ENCODE assay signal across 8 cellular contexts in the genomic region with DNA sequence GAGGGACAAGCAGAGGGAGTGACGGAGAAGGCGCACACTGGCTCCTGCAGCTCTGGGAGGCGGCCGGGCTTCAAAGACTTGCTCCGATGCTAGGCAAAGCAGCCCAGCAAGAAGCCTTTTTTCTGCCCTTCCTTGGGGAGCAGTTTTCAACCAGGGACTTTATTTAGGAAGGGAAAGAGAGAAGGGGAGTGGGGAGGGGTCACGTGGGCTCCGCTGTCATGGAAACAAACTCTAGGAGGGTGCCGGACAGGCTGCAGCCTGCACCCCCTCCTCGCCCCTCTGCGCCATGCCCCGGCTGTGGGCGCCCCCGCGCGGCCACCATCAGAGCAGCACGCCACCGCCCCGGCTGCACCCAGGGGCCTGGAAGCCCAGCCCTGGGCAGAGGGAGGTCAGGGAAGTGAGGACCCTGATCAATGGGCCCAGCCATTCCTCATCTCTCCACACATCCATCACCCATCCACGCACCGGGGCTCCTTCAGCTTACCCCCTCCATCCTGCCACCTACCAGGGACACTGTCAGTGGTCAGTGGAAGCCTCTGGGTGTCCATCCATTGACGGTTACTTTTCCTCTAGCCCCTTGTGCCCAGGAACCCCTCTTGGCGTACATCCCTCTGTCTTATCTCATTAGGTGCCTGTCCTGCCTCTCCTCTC.
DNase-seq lines count a peak whose midpoint lies in the region; ATAC-seq and TF ChIP-seq lines count a peak whose summit lies in the region.

No MANE protein-coding gene starts in this region.

- peak; percentile 44 for ATAC-seq in GM21825 (IDR thresholded peaks at IDR 0.05; ENCODE audit: unreplicated experiment)

- no peak overlapping the region for H3K27ac ChIP-seq in liver (ENCODE audit: low read depth in 1 of 2, low read length in 2 of 2)

- 8% methylated on average over 22 of the region's 22 CpGs for WGBS in liver

- TF ChIP-seq CTCF in liver (IDR thresholded peaks at IDR 0.05; ENCODE audit: low read depth, low read length, missing input control): peak; percentile 70

- TF ChIP-seq RAD21 in liver (IDR thresholded peaks at IDR 0.05): peak; percentile 88 to 91

- peaks cover 0 to 6% (median 4%) of the 10 kb centered on the region in 4 donors for H3K4me1 ChIP-seq in liver (ENCODE audit: control insufficient read depth in 4 of 4, insufficient read depth in 4 of 4, low read length in 3 of 4)

- H3K9ac ChIP-seq in liver (ENCODE audit: low read depth in 1 of 2, low read length in 2 of 2): no peak overlapping the region

- H3K9me3 ChIP-seq in liver (ENCODE audit: control insufficient read depth in 4 of 4, low read length in 3 of 4): no peaks in the 10 kb centered on the region

- peaks cover 0 to 6% (median 2%) of the 10 kb centered on the region in 4 donors for H3K27me3 ChIP-seq in liver (ENCODE audit: control insufficient read depth in 4 of 4, insufficient read depth in 4 of 4, low read length in 3 of 4)

- no peaks in the 10 kb centered on the region for H3K36me3 ChIP-seq in liver (ENCODE audit: control insufficient read depth in 4 of 4, insufficient read depth in 3 of 4, low read depth in 1 of 4, low read length in 3 of 4)

- H3K4me3 ChIP-seq in liver (ENCODE audit: low read depth in 1 of 3, low read length in 3 of 3): peak overlapping the region in 1 of 3 donors; percentile 26

- DNase-seq in COLO668 (lab: John Stamatoyannopoulos, UW; ENCODE audit: unreplicated experiment) (peak; percentile 21), NCI-H1930 (lab: John Stamatoyannopoulos, UW) (peak; percentile 32 to 49), cerebellar cortex (ENCODE audit: low spot score) (peak; percentile 69), T1000 (lab: John Stamatoyannopoulos, UW) (no peak)
- peak; percentile 66 to 68 for DNase-seq in activated CD4-positive, alpha-beta T cell treated with anti-CD3 and anti-CD28 coated beads for 24 hours (ENCODE audit: low read depth in 2 of 2)
- peak; percentile 48 to 73 (median 59) for DNase-seq in stimulated activated CD4-positive, alpha-beta T cell treated with anti-CD3 and anti-CD28 coated beads, TNF-alpha, amount 100 ng/mL, for 24 hours (ENCODE audit: low read depth in 3 of 3)

TF ChIP-seq in liver, 16 proteins besides CTCF, POLR2A, EP300 and RAD21:
- TF ChIP-seq EGR1 (IDR thresholded peaks at IDR 0.05; ENCODE audit: low read depth in 2 of 2): no peak
- no peak for TF ChIP-seq HNF4A (conservative IDR thresholded peaks at IDR 0.05)
- TF ChIP-seq, protein P1, sequence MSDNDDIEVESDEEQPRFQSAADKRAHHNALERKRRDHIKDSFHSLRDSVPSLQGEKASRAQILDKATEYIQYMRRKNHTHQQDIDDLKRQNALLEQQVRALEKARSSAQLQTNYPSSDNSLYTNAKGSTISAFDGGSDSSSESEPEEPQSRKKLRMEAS (IDR thresholded peaks at IDR 0.05): no peak
- TF ChIP-seq, protein P2, sequence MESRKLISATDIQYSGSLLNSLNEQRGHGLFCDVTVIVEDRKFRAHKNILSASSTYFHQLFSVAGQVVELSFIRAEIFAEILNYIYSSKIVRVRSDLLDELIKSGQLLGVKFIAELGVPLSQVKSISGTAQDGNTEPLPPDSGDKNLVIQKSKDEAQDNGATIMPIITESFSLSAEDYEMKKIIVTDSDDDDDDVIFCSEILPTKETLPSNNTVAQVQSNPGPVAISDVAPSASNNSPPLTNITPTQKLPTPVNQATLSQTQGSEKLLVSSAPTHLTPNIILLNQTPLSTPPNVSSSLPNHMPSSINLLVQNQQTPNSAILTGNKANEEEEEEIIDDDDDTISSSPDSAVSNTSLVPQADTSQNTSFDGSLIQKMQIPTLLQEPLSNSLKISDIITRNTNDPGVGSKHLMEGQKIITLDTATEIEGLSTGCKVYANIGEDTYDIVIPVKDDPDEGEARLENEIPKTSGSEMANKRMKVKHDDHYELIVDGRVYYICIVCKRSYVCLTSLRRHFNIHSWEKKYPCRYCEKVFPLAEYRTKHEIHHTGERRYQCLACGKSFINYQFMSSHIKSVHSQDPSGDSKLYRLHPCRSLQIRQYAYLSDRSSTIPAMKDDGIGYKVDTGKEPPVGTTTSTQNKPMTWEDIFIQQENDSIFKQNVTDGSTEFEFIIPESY (IDR thresholded peaks at IDR 0.05): no peak
- no peak for TF ChIP-seq JUND (IDR thresholded peaks at IDR 0.05)
- TF ChIP-seq, protein P3, sequence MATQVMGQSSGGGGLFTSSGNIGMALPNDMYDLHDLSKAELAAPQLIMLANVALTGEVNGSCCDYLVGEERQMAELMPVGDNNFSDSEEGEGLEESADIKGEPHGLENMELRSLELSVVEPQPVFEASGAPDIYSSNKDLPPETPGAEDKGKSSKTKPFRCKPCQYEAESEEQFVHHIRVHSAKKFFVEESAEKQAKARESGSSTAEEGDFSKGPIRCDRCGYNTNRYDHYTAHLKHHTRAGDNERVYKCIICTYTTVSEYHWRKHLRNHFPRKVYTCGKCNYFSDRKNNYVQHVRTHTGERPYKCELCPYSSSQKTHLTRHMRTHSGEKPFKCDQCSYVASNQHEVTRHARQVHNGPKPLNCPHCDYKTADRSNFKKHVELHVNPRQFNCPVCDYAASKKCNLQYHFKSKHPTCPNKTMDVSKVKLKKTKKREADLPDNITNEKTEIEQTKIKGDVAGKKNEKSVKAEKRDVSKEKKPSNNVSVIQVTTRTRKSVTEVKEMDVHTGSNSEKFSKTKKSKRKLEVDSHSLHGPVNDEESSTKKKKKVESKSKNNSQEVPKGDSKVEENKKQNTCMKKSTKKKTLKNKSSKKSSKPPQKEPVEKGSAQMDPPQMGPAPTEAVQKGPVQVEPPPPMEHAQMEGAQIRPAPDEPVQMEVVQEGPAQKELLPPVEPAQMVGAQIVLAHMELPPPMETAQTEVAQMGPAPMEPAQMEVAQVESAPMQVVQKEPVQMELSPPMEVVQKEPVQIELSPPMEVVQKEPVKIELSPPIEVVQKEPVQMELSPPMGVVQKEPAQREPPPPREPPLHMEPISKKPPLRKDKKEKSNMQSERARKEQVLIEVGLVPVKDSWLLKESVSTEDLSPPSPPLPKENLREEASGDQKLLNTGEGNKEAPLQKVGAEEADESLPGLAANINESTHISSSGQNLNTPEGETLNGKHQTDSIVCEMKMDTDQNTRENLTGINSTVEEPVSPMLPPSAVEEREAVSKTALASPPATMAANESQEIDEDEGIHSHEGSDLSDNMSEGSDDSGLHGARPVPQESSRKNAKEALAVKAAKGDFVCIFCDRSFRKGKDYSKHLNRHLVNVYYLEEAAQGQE (IDR thresholded peaks at IDR 0.05): no peak
- no peak for TF ChIP-seq GABPA (IDR thresholded peaks at IDR 0.05 in 1 of 2, conservative IDR thresholded peaks at IDR 0.05 in 1 of 2)
- no peak for TF ChIP-seq FOXA1 (IDR thresholded peaks at IDR 0.05)
- TF ChIP-seq NR2F2 (IDR thresholded peaks at IDR 0.05): no peak
- TF ChIP-seq, protein P4, sequence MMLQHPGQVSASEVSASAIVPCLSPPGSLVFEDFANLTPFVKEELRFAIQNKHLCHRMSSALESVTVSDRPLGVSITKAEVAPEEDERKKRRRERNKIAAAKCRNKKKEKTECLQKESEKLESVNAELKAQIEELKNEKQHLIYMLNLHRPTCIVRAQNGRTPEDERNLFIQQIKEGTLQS (IDR thresholded peaks at IDR 0.05): no peak
- TF ChIP-seq YY1 (IDR thresholded peaks at IDR 0.05): no peak
- TF ChIP-seq HNF4G (IDR thresholded peaks at IDR 0.05): no peak
- TF ChIP-seq FOXA2 (IDR thresholded peaks at IDR 0.05): no peak
- no peak for TF ChIP-seq SP1 (IDR thresholded peaks at IDR 0.05)
- no peak for TF ChIP-seq RXRA (IDR thresholded peaks at IDR 0.05)
- TF ChIP-seq TAF1 (conservative IDR thresholded peaks at IDR 0.05): no peak
